In genomic region chr11:92225206-92225562, GRCh38 we compare ENCODE assay signal across 10 cellular contexts. TPM values are rescaled to one million over a fixed set of nuclear protein-coding genes. Genes with fewer than 3 reads are reported as not detected.
DNase-seq lines count a peak whose midpoint lies in the region; ATAC-seq, FAIRE-seq and TF ChIP-seq lines count a peak whose summit lies in the region.
"Had no signal": no experiment of that assay in that cellular context is flagged by ENCODE, and none has a peak within 500 bp of the region (broad histone marks: within the 10 kb centered on the region; RNA-seq: fewer than 3 reads in every experiment).

No MANE protein-coding gene starts in this region.

- peak; percentile 28 for ATAC-seq in HepG2

- H3K4me2 ChIP-seq in HepG2 (ENCODE audit: low read depth, low read length), result no peak overlapping the region

- H3K9me3 ChIP-seq in HepG2 (ENCODE audit: low read length) (no peaks in the 10 kb centered on the region; the same call in 1 of the 2 replicates), testis (no peaks in the 10 kb centered on the region)

- no peak for TF ChIP-seq CTCF in cardiac fibroblast (IDR thresholded peaks at IDR 0.05; ENCODE audit: low read depth, low read length)
- TF ChIP-seq CTCF in HepG2 (CRISPR knock-in tag; IDR thresholded peaks at IDR 0.05), result no peak
- no peak for TF ChIP-seq CTCF in testis (IDR thresholded peaks at IDR 0.05)

- no peaks in the 10 kb centered on the region for H3K79me2 ChIP-seq in HepG2 (ENCODE audit: insufficient read depth, low read length)

- H3K9ac ChIP-seq in HepG2 (ENCODE audit: insufficient read depth, low read depth, low read length), result no peak overlapping the region

- in situ Hi-C loops in HepG2 (cut with HindIII; ENCODE audit: extremely low pct_ligation_motif_present, low pct_unique_long_range_greater_than_20kb), result no loop called here

- WGBS in HepG2 (ENCODE audit: low lambda C conversion rate), result 63% methylated on average over 7 of the region's 26 CpGs
- 1% methylated on average over 26 of the region's 26 CpGs; no CpG with 5 or more reads in 1 of the 2 donors for WGBS in testis, 2 donors

- CTCF ChIA-PET in HepG2 (lab: Yijun Ruan, JAX; ENCODE audit: low intra/inter-chr PET ratio, low total read pairs), result no interaction called here

- H3K4me1 ChIP-seq in HepG2 (ENCODE audit: insufficient read depth, low read length) (no peaks in the 10 kb centered on the region), testis (peaks cover 16% of the 10 kb centered on the region)

- POLR2A ChIA-PET in HepG2 (lab: Yijun Ruan, JAX), result no interaction called here

- H3K27me3 ChIP-seq in HepG2 (ENCODE audit: control insufficient read depth in 1 of 2, insufficient read depth in 2 of 2, low read length in 2 of 2), result peaks cover 5 to 34% of the 10 kb centered on the region in 2 experiments; a peak in 4 of 5 replicates
- H3K27me3 ChIP-seq in testis, result no peaks in the 10 kb centered on the region

- BruUV-seq in HepG2 (replicated peaks; lab: Mats Ljungman, UMichigan), result no TSS peak

- no peak for TF ChIP-seq POLR2A in HepG2 (IDR thresholded peaks at IDR 0.05; ENCODE audit: insufficient read depth in 1 of 2, low read depth in 2 of 2, low read length in 2 of 2)
- TF ChIP-seq POLR2A in testis (IDR thresholded peaks at IDR 0.05), result no peak

- no peak for FAIRE-seq in HepG2 (lab: Jason Lieb, UNC)
- FAIRE-seq: GM18507 had no signal

- TF ChIP-seq EP300 in HepG2 (IDR thresholded peaks at IDR 0.05; ENCODE audit: low read depth in 2 of 2, low read length in 2 of 2) (no peak), HepG2 (CRISPR knock-in tag; IDR thresholded peaks at IDR 0.05; ENCODE audit: borderline replicate concordance) (no peak)

- no peak overlapping the region for H2AFZ ChIP-seq in HepG2 (ENCODE audit: low read length)

- TF ChIP-seq RAD21 in HepG2 (CRISPR knock-in tag; IDR thresholded peaks at IDR 0.05), result no peak

- H3K27ac ChIP-seq in HepG2 (ENCODE audit: extremely low read length, insufficient read depth, low read length) (no peak overlapping the region), testis (peak overlapping the region; percentile 44 to 53)

- H4K20me1 ChIP-seq in HepG2 (ENCODE audit: insufficient read depth, low read length), result no peaks in the 10 kb centered on the region

- DNase-seq in NCI-H1105 treated with DMSO at 0.1 percent for 48 hours (lab: John Stamatoyannopoulos, UW) (peak; percentile 66), cardiac fibroblast (ENCODE audit: low read depth in 2 of 2) (no peak), HepG2 (ENCODE audit: low spot score) (no peak), testis (peak; percentile 30), mucosa of gallbladder (ENCODE audit: low spot score) (no peak), NCI-H1436 treated with DMSO at 0.1 percent for 48 hours (lab: John Stamatoyannopoulos, UW) (no peak), LoVo (ENCODE audit: low spot score) (no peak), hippocampal formation (lab: John Stamatoyannopoulos, UW) (no peak)
- DNase-seq: activated effector memory CD4-positive, alpha-beta T cell treated with anti-CD3 and anti-CD28 coated beads, Interleukin-2, amount 50 U/mL, for 16 hours had no signal

- H3K4me3 ChIP-seq in cardiac fibroblast (replicated peaks in 1 of 2; ENCODE audit: low read depth in 2 of 2, low read length in 2 of 2) (peak overlapping the region; percentile 25 to 42), HepG2 (replicated peaks in 1 of 3; ENCODE audit: insufficient read depth in 1 of 3, low read depth in 2 of 3, low read length in 3 of 3) (no peak overlapping the region), testis (peak overlapping the region; percentile 49 to 65)

- intact Hi-C loops in HepG2 (cut with micrococcal nuclease; ENCODE audit: unreplicated experiment) (no loop called here), testis (cut with DNase I; ENCODE audit: low total_unique reads) (no loop called here)

- H3K36me3 ChIP-seq in HepG2 (replicated peaks in 1 of 2; ENCODE audit: control insufficient read depth in 1 of 2, insufficient read depth in 2 of 2, low read length in 2 of 2), result no peaks in the 10 kb centered on the region
- no peaks in the 10 kb centered on the region for H3K36me3 ChIP-seq in testis (ENCODE audit: low read depth, missing control alignments)

TF ChIP-seq in HepG2, 621 proteins besides CTCF, POLR2A, EP300 and RAD21:
- TF ChIP-seq NCOR1 (IDR thresholded peaks at IDR 0.05; ENCODE audit: borderline replicate concordance, low read length), result no peak
- no peak for TF ChIP-seq ZHX2 (IDR thresholded peaks at IDR 0.05; ENCODE audit: low read depth)
- TF ChIP-seq ZHX2 (CRISPR knock-in tag; IDR thresholded peaks at IDR 0.05; ENCODE audit: borderline replicate concordance), result no peak
- no peak for TF ChIP-seq ZNF264 (CRISPR knock-in tag; IDR thresholded peaks at IDR 0.05)
- no peak for TF ChIP-seq SAP130 (CRISPR knock-in tag; IDR thresholded peaks at IDR 0.05; ENCODE audit: low read depth)
- TF ChIP-seq LBX2 (CRISPR knock-in tag; IDR thresholded peaks at IDR 0.05; ENCODE audit: borderline replicate concordance), result no peak
- TF ChIP-seq MIXL1 (CRISPR knock-in tag; IDR thresholded peaks at IDR 0.05), result no peak
- TF ChIP-seq ZSCAN22 (CRISPR knock-in tag; IDR thresholded peaks at IDR 0.05), result no peak
- no peak for TF ChIP-seq MEIS2 (CRISPR knock-in tag; IDR thresholded peaks at IDR 0.05)

RNA-seq across cellular contexts. Expression of gene FAT3, which starts 0.6 kb away (rescaled TPM):
- not detected in 2 replicates for total RNA-seq in HepG2 (2016; rRNA removed; fragmentation: Illumina TruSeq; extraction: Trizol)
- total RNA-seq in HepG2 (2016; cell fraction: cytosol; rRNA removed; fragmentation: Illumina TruSeq; extraction: Trizol; ENCODE audit: low read depth), result not detected in 2 replicates
- 0.06 TPM in 1 of 2 replicates, not detected in the other for total RNA-seq in HepG2 (2016; cell fraction: insoluble cytoplasmic fraction; rRNA removed; fragmentation: Illumina TruSeq; extraction: Trizol)
- total RNA-seq in HepG2 (2016; cell fraction: membrane; rRNA removed; fragmentation: Illumina TruSeq; extraction: Trizol), result not detected in 2 replicates
- total RNA-seq in HepG2 (2016; cell fraction: nucleus; rRNA removed; fragmentation: Illumina TruSeq; extraction: Trizol), result not detected in 2 replicates
- not detected in 2 replicates for polyA plus RNA-seq in HepG2 (2011; rRNA removed)
- not detected in 2 replicates for polyA plus RNA-seq in HepG2 (2011; cell fraction: cytosol; rRNA removed)
- not detected in 2 replicates for polyA plus RNA-seq in HepG2 (2011; cell fraction: nucleus; rRNA removed)
- not detected in 2 replicates for polyA plus RNA-seq in HepG2 (2012)
- not detected in 2 replicates for polyA plus RNA-seq in HepG2 (2016; cell fraction: cytosol; fragmentation: Illumina TruSeq; extraction: Trizol; ENCODE audit: low read depth)
- not detected in 2 replicates for polyA plus RNA-seq in HepG2 (2016; cell fraction: insoluble cytoplasmic fraction; fragmentation: Illumina TruSeq; extraction: Trizol; ENCODE audit: low read depth)
- not detected in 2 replicates for polyA plus RNA-seq in HepG2 (2016; cell fraction: membrane; fragmentation: Illumina TruSeq; extraction: Trizol; ENCODE audit: low read depth)
- polyA plus RNA-seq in HepG2 (2016; cell fraction: nucleus; fragmentation: Illumina TruSeq; extraction: Trizol; ENCODE audit: insufficient read depth, low read depth), result not detected in 2 replicates
- polyA minus RNA-seq in HepG2 (2011; rRNA and poly(A)+ RNA removed; ENCODE audit: low replicate concordance), result 0.02 TPM in 1 of 2 replicates, not detected in the other
- polyA minus RNA-seq in HepG2 (2011; cell fraction: cytosol; rRNA and poly(A)+ RNA removed), result not detected in 2 replicates
- not detected in 2 replicates for polyA minus RNA-seq in HepG2 (2011; cell fraction: nucleus; rRNA and poly(A)+ RNA removed)
- total RNA-seq in testis, result 1 to 10 TPM; 6.2 to 6.4 TPM
- polyA plus RNA-seq in testis (ENCODE audit: insufficient read depth, low read depth, low replicate concordance), result 2.5 TPM
- total RNA-seq in mucosa of gallbladder, result 1.4 TPM

Comparison
In these comparisons a context has a peak if more than half of its experiments do, and no peak if none do; other contexts are left out.
1. DNase-seq: peak in NCI-H1105 treated with DMSO at 0.1 percent for 48 hours (single experiment) and testis (single experiment); none in cardiac fibroblast (0 of 2), HepG2 (single experiment), mucosa of gallbladder (single experiment), NCI-H1436 treated with DMSO at 0.1 percent for 48 hours (single experiment), LoVo (single experiment) and hippocampal formation (0 of 2).
2. H3K4me3 ChIP-seq: peak in cardiac fibroblast (2 of 2) and testis (2 of 2); none in HepG2 (0 of 3).